ENCODE assay signal across 14 cellular contexts in the genomic region with DNA sequence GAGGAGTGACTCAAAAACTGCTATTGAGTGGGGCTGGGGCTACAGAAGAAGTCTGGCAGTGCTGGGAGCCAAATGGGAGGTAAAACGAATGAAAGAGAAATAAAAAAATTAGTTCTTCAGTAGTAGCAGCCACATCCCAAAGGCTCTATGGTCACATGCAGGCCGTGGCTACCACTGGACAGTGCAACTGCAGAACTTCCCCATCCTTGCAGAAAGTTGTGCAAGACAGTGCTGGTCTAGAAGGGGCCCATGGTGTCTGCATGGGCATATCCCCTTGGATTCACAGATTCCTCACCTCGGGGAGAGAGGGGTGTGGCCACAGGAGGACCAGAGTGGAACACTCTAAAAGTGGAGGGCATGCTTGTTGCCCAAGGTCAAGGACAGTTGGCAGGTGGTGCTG. TPM values are rescaled to one million over a fixed set of nuclear protein-coding genes. Genes with fewer than 3 reads are reported as not detected.
A peak's percentile ranks its signal among the peaks of the same experiment; 100 is the strongest.
DNase-seq lines count a peak whose midpoint lies in the region; ATAC-seq and TF ChIP-seq lines count a peak whose summit lies in the region.
"Had no signal": no experiment of that assay in that cellular context is flagged by ENCODE, and none has a peak within 500 bp of the region (broad histone marks: within the 10 kb centered on the region; RNA-seq: fewer than 3 reads in every experiment).

No MANE protein-coding gene starts in this region.

- ATAC-seq in left lung (peak; percentile 17), HG03135 (IDR thresholded peaks at IDR 0.05; ENCODE audit: unreplicated experiment) (no peak)

- no peaks in the 10 kb centered on the region for H3K4me1 ChIP-seq in left lung
- no peaks in the 10 kb centered on the region for H3K4me1 ChIP-seq in vagina
- H3K4me1 ChIP-seq in stomach, result no peaks in the 10 kb centered on the region
- H3K4me1 ChIP-seq: Caco-2 had no signal

- H3K36me3 Mint-ChIP-seq in brain, result peaks cover 1% of the 10 kb centered on the region
- H3K36me3 Mint-ChIP-seq: CD4-positive, alpha-beta memory T cell had no signal

- no peak for DNase-seq in left lung
- DNase-seq in posterior vena cava (ENCODE audit: low spot score), result peak; percentile 59
- no peak for DNase-seq in vagina (ENCODE audit: extremely low spot score in 2 of 2)
- no peak for DNase-seq in stomach
- DNase-seq: C1 segment of cervical spinal cord; Caco-2; CD4-positive, alpha-beta memory T cell; DMS153; DND-41; GM23248; H7; HCEC 1CT had no signal

- H3K4me3 Mint-ChIP-seq in brain, result no peak overlapping the region
- H3K4me3 Mint-ChIP-seq: CD4-positive, alpha-beta memory T cell had no signal

- no peak for TF ChIP-seq EP300 in stomach (IDR thresholded peaks at IDR 0.05)

- H3K27me3 ChIP-seq in left lung, result no peaks in the 10 kb centered on the region
- no peaks in the 10 kb centered on the region for H3K27me3 ChIP-seq in vagina
- peaks cover 0 to 6% (median 0%) of the 10 kb centered on the region in 3 donors for H3K27me3 ChIP-seq in stomach

- H3K36me3 ChIP-seq in left lung (no peaks in the 10 kb centered on the region), vagina (no peaks in the 10 kb centered on the region), stomach (no peaks in the 10 kb centered on the region)

- peaks cover 4% of the 10 kb centered on the region for H3K27me3 Mint-ChIP-seq in brain

- 39 to 68% (median 54%) methylated on average over 3 of the region's 3 CpGs for WGBS in stomach, 5 donors

- peak overlapping the region in 4 of 5 experiments; percentile 11 to 87 (median 70) for H3K27ac Mint-ChIP-seq in brain
- H3K27ac Mint-ChIP-seq: CD4-positive, alpha-beta memory T cell had no signal

- no peak overlapping the region for H3K4me3 ChIP-seq in left lung
- H3K4me3 ChIP-seq in vagina, result no peak overlapping the region
- H3K4me3 ChIP-seq in stomach, result no peak overlapping the region
- H3K4me3 ChIP-seq: GM23248 had no signal

- peaks cover 0 to 17% (median 6%) of the 10 kb centered on the region in 5 experiments for H3K9me3 Mint-ChIP-seq in brain

- intact Hi-C loops in left lung (cut with DNase I) (no loop called here), posterior vena cava (cut with DNase I) (no loop called here), vagina (cut with DNase I) (no loop called here), stomach (cut with DNase I; ENCODE audit: low total_unique reads) (no loop called here)

- H3K4me1 Mint-ChIP-seq in brain, result peaks cover 42% of the 10 kb centered on the region
- H3K4me1 Mint-ChIP-seq: CD4-positive, alpha-beta memory T cell had no signal

- TF ChIP-seq CTCF in brain (conservative IDR thresholded peaks at IDR 0.05) (no peak), left lung (IDR thresholded peaks at IDR 0.05) (no peak), vagina (IDR thresholded peaks at IDR 0.05) (no peak), stomach (IDR thresholded peaks at IDR 0.05) (no peak)

- H3K9me3 ChIP-seq in left lung (no peaks in the 10 kb centered on the region), vagina (no peaks in the 10 kb centered on the region), stomach (no peaks in the 10 kb centered on the region)
- H3K9me3 ChIP-seq: Caco-2 had no signal

- H3K27ac ChIP-seq in left lung, result no peak overlapping the region
- H3K27ac ChIP-seq in vagina, result no peak overlapping the region
- H3K27ac ChIP-seq in stomach, result no peak overlapping the region
- H3K27ac ChIP-seq: GM23248 had no signal

- TF ChIP-seq POLR2A in vagina (IDR thresholded peaks at IDR 0.05) (no peak), stomach (IDR thresholded peaks at IDR 0.05) (no peak)

RNA-seq across cellular contexts. Expression of a gene that starts 47.6 kb away (rescaled TPM):
- polyA plus RNA-seq in brain (ENCODE audit: insufficient read depth, low read depth, low replicate concordance), result 1,805 TPM
- total RNA-seq in left lung, result 1,000 to 10,000 TPM; 1,239 to 1,263 TPM
- 1,000 to 10,000 TPM; 1,129 to 1,204 TPM for total RNA-seq in posterior vena cava
- 3,291 TPM for total RNA-seq in vagina
- total RNA-seq in stomach, result 1,000 to 10,000 TPM in 4 of 5 donors, 100 to 1,000 TPM in 1; 936 to 2,996 (median 2,299) TPM
- 1,000 to 10,000 TPM; 5,082 to 7,888 (median 5,945) TPM for polyA plus RNA-seq in stomach

RNA-seq across cellular contexts. Expression of a gene that starts 52.0 kb away (rescaled TPM):
- polyA plus RNA-seq in brain (ENCODE audit: insufficient read depth, low read depth, low replicate concordance), result 15.5 TPM
- 10 to 100 TPM; 14.0 to 14.1 TPM for total RNA-seq in left lung
- 10 to 100 TPM in 1 of 2 donors, 1 to 10 TPM in 1; 8.2 to 10.1 TPM for total RNA-seq in posterior vena cava
- total RNA-seq in vagina, result 16.9 TPM
- total RNA-seq in stomach, result 10 to 100 TPM in 3 of 5 donors, 1 to 10 TPM in 2; 8.5 to 25.8 (median 13.4) TPM
- 1 to 10 TPM; 2.1 to 3.0 (median 2.4) TPM for polyA plus RNA-seq in stomach
